ENCODE assay signal across 1 cellular context in the genomic region with DNA sequence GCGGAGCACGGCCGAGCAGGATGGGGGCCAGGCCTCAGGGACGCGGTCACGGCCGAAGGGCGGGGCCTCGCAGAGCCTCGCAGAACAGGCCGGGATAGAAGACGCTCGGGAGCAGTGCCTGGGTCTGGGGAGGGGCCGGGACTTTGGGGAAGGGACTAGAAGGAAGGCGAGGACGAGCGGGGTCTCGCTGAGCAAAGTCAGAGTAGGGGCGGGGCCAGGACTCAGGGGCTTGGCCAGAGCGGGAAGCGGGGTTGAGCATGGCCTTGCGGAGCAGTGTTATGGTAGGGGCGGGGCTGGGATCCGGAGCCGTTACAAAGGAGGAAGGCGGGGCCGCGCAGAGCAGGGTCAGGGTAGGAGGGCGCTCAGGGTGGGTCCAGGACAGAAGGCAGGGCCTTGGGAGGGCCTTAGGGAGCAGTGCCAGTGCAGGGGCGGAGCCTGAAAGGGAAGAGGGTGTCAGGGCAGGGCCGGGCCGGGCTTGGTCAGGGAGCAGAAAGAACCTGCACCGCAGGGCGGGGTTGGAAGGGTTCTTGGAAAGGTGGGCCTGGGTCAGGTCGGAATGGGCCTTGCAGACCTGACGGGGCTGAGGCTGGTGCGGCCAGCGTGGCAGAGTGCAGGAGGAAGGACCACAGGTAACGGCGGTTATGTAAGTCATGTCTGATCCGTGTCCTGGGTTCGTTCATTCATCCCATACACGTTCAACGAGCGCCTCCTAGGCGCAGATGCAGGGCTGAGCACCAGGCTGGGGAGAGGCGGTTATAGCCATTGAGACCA.
TF ChIP-seq lines count a peak whose summit lies in the region.

No MANE protein-coding gene starts in this region.

TF ChIP-seq in HepG2, 621 proteins besides CTCF, POLR2A, EP300 and RAD21 (continued from another document and continues in another):
- TF ChIP-seq, protein P1, sequence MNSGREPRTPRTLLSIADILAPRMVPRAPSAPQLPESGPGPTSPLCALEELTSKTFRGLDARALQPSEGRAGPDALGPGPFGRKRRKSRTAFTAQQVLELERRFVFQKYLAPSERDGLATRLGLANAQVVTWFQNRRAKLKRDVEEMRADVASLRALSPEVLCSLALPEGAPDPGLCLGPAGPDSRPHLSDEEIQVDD (CRISPR knock-in tag; IDR thresholded peaks at IDR 0.05; ENCODE audit: borderline replicate concordance): no peak
- TF ChIP-seq TBP (CRISPR knock-in tag; IDR thresholded peaks at IDR 0.05) (no peak), ZNF234 (CRISPR knock-in tag; conservative IDR thresholded peaks at IDR 0.05) (0 out of 2 replicates have a peak, but pooled peaks have one; percentile 27), ZNF225 (CRISPR knock-in tag; IDR thresholded peaks at IDR 0.05) (0 out of 2 replicates have a peak, but pooled peaks have one; percentile 61), KDM5B (CRISPR knock-in tag; IDR thresholded peaks at IDR 0.05; ENCODE audit: borderline replicate concordance) (peak; percentile 73; the same call in 1 of the 2 replicates), ZBTB8A (CRISPR knock-in tag; IDR thresholded peaks at IDR 0.05; ENCODE audit: borderline replicate concordance, low read depth) (no peak), ZNF883 (CRISPR knock-in tag; IDR thresholded peaks at IDR 0.05; ENCODE audit: not compliant biosample characterization) (peak; percentile 23), ZNF746 (CRISPR knock-in tag; IDR thresholded peaks at IDR 0.05) (no peak), TCF7 (IDR thresholded peaks at IDR 0.05; ENCODE audit: low read depth) (no peak), CBX1 (IDR thresholded peaks at IDR 0.05; ENCODE audit: low read depth) (no peak), HDAC6 (IDR thresholded peaks at IDR 0.05; ENCODE audit: low read depth, low read length) (no peak), ZNF510 (CRISPR knock-in tag; IDR thresholded peaks at IDR 0.05; ENCODE audit: low read depth) (no peak), ARHGAP35 (CRISPR knock-in tag; IDR thresholded peaks at IDR 0.05; ENCODE audit: borderline replicate concordance) (peak; percentile 79; the same call in 1 of the 2 replicates), XBP1 (CRISPR knock-in tag; IDR thresholded peaks at IDR 0.05) (no peak), CREB1 (IDR thresholded peaks at IDR 0.05) (no peak), CREB1 (CRISPR knock-in tag; IDR thresholded peaks at IDR 0.05) (no peak), WIZ (CRISPR knock-in tag; IDR thresholded peaks at IDR 0.05) (no peak), DR1 (CRISPR knock-in tag; IDR thresholded peaks at IDR 0.05) (0 out of 2 replicates have a peak, but pooled peaks have one; percentile 56), ZFY (CRISPR knock-in tag; IDR thresholded peaks at IDR 0.05) (peak; percentile 77), MTA1 (CRISPR knock-in tag; IDR thresholded peaks at IDR 0.05; ENCODE audit: borderline replicate concordance) (peak; percentile 66; the same call in 1 of the 2 replicates), PITX1 (CRISPR knock-in tag; IDR thresholded peaks at IDR 0.05) (peak; percentile 44; the same call in 1 of the 2 replicates), SMAD1 (CRISPR knock-in tag; IDR thresholded peaks at IDR 0.05; ENCODE audit: borderline replicate concordance, low read depth) (no peak), ZIK1 (CRISPR knock-in tag; IDR thresholded peaks at IDR 0.05; ENCODE audit: borderline replicate concordance, low read depth) (no peak; the same call in 1 of the 2 replicates), ZNF839 (CRISPR knock-in tag; IDR thresholded peaks at IDR 0.05; ENCODE audit: borderline replicate concordance) (no peak), ZNF709 (CRISPR knock-in tag; IDR thresholded peaks at IDR 0.05) (0 out of 2 replicates have a peak, but pooled peaks have one; percentile 43), CHCHD3 (CRISPR knock-in tag; IDR thresholded peaks at IDR 0.05) (0 out of 2 replicates have a peak, but pooled peaks have one; percentile 48), KLF11 (CRISPR knock-in tag; IDR thresholded peaks at IDR 0.05) (no peak), TEAD3 (CRISPR knock-in tag; optimal IDR thresholded peaks at IDR 0.05; ENCODE audit: borderline replicate concordance) (peak; percentile 44), SIN3B (IDR thresholded peaks at IDR 0.05; ENCODE audit: low read length) (no peak), ESRRA (CRISPR knock-in tag; IDR thresholded peaks at IDR 0.05; ENCODE audit: low read depth) (peak; percentile 17), ZNF430 (CRISPR knock-in tag; IDR thresholded peaks at IDR 0.05) (peak; percentile 87; the same call in 1 of the 2 replicates), NR1H2 (CRISPR knock-in tag; IDR thresholded peaks at IDR 0.05; ENCODE audit: borderline replicate concordance, low read depth) (no peak), ZBTB7A (CRISPR knock-in tag; IDR thresholded peaks at IDR 0.05) (peak; percentile 43; the same call in 1 of the 2 replicates), KLF16 (CRISPR knock-in tag; IDR thresholded peaks at IDR 0.05) (peak in 1 of 2 experiments; percentile 45; a peak in 1 of 4 replicates), DNMT1 (CRISPR knock-in tag; IDR thresholded peaks at IDR 0.05) (peak; percentile 67; the same call in 1 of the 2 replicates), SMYD3 (CRISPR knock-in tag; IDR thresholded peaks at IDR 0.05) (no peak), PAWR (CRISPR knock-in tag; IDR thresholded peaks at IDR 0.05; ENCODE audit: borderline replicate concordance) (no peak), TBX3 (IDR thresholded peaks at IDR 0.05; ENCODE audit: borderline replicate concordance) (no peak), REL (CRISPR knock-in tag; conservative IDR thresholded peaks at IDR 0.05) (0 out of 2 replicates have a peak, but pooled peaks have one; percentile 43), ZFP62 (CRISPR knock-in tag; IDR thresholded peaks at IDR 0.05) (no peak), FOXJ3 (CRISPR knock-in tag; IDR thresholded peaks at IDR 0.05; ENCODE audit: borderline replicate concordance) (no peak), NFE2 (CRISPR knock-in tag; IDR thresholded peaks at IDR 0.05) (no peak), POLR2G (IDR thresholded peaks at IDR 0.05; ENCODE audit: low read depth, low read length) (peak; percentile 60)
- TF ChIP-seq, protein P2, sequence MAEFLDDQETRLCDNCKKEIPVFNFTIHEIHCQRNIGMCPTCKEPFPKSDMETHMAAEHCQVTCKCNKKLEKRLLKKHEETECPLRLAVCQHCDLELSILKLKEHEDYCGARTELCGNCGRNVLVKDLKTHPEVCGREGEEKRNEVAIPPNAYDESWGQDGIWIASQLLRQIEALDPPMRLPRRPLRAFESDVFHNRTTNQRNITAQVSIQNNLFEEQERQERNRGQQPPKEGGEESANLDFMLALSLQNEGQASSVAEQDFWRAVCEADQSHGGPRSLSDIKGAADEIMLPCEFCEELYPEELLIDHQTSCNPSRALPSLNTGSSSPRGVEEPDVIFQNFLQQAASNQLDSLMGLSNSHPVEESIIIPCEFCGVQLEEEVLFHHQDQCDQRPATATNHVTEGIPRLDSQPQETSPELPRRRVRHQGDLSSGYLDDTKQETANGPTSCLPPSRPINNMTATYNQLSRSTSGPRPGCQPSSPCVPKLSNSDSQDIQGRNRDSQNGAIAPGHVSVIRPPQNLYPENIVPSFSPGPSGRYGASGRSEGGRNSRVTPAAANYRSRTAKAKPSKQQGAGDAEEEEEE (CRISPR knock-in tag; IDR thresholded peaks at IDR 0.05; ENCODE audit: borderline replicate concordance): no peak
- TF ChIP-seq, protein P3, sequence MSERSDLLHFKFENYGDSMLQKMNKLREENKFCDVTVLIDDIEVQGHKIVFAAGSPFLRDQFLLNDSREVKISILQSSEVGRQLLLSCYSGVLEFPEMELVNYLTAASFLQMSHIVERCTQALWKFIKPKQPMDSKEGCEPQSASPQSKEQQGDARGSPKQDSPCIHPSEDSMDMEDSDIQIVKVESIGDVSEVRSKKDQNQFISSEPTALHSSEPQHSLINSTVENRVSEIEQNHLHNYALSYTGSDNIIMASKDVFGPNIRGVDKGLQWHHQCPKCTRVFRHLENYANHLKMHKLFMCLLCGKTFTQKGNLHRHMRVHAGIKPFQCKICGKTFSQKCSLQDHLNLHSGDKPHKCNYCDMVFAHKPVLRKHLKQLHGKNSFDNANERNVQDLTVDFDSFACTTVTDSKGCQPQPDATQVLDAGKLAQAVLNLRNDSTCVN (CRISPR knock-in tag; IDR thresholded peaks at IDR 0.05; ENCODE audit: borderline replicate concordance): peak; percentile 66; the same call in 1 of the 2 replicates
- TF ChIP-seq, protein P4, sequence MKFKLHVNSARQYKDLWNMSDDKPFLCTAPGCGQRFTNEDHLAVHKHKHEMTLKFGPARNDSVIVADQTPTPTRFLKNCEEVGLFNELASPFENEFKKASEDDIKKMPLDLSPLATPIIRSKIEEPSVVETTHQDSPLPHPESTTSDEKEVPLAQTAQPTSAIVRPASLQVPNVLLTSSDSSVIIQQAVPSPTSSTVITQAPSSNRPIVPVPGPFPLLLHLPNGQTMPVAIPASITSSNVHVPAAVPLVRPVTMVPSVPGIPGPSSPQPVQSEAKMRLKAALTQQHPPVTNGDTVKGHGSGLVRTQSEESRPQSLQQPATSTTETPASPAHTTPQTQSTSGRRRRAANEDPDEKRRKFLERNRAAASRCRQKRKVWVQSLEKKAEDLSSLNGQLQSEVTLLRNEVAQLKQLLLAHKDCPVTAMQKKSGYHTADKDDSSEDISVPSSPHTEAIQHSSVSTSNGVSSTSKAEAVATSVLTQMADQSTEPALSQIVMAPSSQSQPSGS (CRISPR knock-in tag; IDR thresholded peaks at IDR 0.05): peak; percentile 22; the same call in 1 of the 2 replicates
- TF ChIP-seq, protein P5, sequence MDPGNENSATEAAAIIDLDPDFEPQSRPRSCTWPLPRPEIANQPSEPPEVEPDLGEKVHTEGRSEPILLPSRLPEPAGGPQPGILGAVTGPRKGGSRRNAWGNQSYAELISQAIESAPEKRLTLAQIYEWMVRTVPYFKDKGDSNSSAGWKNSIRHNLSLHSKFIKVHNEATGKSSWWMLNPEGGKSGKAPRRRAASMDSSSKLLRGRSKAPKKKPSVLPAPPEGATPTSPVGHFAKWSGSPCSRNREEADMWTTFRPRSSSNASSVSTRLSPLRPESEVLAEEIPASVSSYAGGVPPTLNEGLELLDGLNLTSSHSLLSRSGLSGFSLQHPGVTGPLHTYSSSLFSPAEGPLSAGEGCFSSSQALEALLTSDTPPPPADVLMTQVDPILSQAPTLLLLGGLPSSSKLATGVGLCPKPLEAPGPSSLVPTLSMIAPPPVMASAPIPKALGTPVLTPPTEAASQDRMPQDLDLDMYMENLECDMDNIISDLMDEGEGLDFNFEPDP (CRISPR knock-in tag; conservative IDR thresholded peaks at IDR 0.05): no peak
- TF ChIP-seq, protein P6, sequence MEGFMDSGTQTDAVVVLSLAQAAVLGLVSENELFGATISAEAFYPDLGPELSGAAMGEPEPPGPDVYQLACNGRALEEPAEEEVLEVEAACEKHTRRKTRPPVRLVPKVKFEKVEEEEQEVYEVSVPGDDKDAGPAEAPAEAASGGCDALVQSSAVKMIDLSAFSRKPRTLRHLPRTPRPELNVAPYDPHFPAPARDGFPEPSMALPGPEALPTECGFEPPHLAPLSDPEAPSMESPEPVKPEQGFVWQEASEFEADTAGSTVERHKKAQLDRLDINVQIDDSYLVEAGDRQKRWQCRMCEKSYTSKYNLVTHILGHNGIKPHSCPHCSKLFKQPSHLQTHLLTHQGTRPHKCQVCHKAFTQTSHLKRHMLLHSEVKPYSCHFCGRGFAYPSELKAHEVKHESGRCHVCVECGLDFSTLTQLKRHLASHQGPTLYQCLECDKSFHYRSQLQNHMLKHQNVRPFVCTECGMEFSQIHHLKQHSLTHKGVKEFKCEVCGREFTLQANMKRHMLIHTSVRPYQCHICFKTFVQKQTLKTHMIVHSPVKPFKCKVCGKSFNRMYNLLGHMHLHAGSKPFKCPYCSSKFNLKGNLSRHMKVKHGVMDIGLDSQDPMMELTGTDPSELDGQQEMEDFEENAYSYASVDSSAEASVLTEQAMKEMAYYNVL (CRISPR knock-in tag; IDR thresholded peaks at IDR 0.05; ENCODE audit: borderline replicate concordance): peak; percentile 37; the same call in 1 of the 2 replicates
- TF ChIP-seq, protein P7, sequence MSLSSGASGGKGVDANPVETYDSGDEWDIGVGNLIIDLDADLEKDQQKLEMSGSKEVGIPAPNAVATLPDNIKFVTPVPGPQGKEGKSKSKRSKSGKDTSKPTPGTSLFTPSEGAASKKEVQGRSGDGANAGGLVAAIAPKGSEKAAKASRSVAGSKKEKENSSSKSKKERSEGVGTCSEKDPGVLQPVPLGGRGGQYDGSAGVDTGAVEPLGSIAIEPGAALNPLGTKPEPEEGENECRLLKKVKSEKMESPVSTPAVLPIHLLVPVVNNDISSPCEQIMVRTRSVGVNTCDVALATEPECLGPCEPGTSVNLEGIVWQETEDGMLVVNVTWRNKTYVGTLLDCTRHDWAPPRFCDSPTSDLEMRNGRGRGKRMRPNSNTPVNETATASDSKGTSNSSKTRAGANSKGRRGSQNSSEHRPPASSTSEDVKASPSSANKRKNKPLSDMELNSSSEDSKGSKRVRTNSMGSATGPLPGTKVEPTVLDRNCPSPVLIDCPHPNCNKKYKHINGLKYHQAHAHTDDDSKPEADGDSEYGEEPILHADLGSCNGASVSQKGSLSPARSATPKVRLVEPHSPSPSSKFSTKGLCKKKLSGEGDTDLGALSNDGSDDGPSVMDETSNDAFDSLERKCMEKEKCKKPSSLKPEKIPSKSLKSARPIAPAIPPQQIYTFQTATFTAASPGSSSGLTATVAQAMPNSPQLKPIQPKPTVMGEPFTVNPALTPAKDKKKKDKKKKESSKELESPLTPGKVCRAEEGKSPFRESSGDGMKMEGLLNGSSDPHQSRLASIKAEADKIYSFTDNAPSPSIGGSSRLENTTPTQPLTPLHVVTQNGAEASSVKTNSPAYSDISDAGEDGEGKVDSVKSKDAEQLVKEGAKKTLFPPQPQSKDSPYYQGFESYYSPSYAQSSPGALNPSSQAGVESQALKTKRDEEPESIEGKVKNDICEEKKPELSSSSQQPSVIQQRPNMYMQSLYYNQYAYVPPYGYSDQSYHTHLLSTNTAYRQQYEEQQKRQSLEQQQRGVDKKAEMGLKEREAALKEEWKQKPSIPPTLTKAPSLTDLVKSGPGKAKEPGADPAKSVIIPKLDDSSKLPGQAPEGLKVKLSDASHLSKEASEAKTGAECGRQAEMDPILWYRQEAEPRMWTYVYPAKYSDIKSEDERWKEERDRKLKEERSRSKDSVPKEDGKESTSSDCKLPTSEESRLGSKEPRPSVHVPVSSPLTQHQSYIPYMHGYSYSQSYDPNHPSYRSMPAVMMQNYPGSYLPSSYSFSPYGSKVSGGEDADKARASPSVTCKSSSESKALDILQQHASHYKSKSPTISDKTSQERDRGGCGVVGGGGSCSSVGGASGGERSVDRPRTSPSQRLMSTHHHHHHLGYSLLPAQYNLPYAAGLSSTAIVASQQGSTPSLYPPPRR (CRISPR knock-in tag; IDR thresholded peaks at IDR 0.05; ENCODE audit: borderline replicate concordance): no peak; the same call in 1 of the 2 replicates
- TF ChIP-seq, protein P8, sequence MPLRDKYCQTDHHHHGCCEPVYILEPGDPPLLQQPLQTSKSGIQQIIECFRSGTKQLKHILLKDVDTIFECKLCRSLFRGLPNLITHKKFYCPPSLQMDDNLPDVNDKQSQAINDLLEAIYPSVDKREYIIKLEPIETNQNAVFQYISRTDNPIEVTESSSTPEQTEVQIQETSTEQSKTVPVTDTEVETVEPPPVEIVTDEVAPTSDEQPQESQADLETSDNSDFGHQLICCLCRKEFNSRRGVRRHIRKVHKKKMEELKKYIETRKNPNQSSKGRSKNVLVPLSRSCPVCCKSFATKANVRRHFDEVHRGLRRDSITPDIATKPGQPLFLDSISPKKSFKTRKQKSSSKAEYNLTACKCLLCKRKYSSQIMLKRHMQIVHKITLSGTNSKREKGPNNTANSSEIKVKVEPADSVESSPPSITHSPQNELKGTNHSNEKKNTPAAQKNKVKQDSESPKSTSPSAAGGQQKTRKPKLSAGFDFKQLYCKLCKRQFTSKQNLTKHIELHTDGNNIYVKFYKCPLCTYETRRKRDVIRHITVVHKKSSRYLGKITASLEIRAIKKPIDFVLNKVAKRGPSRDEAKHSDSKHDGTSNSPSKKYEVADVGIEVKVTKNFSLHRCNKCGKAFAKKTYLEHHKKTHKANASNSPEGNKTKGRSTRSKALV (CRISPR knock-in tag; IDR thresholded peaks at IDR 0.05): no peak
